ENCODE assay signal across 23 cellular contexts in genomic region chr13:93771229-93771628, GRCh38.
"Had no signal": no experiment of that assay in that cellular context is flagged by ENCODE, and none has a peak within 500 bp of the region (broad histone marks: within the 10 kb centered on the region; RNA-seq: fewer than 3 reads in every experiment).

No MANE protein-coding gene starts in this region.

- H3K9ac ChIP-seq: parathyroid adenoma had no signal

- H3K36me3 Mint-ChIP-seq: activated naive CD8-positive, alpha-beta T cell treated with anti-CD3 and anti-CD28 coated beads for 36 hours; naive thymus-derived CD8-positive, alpha-beta T cell; T-cell had no signal

- H3K4me3 Mint-ChIP-seq: activated naive CD8-positive, alpha-beta T cell treated with anti-CD3 and anti-CD28 coated beads for 36 hours; activated T-cell treated with anti-CD3 and anti-CD28 coated beads, Interleukin-2, amount 50 U/mL, for 4 hours; naive thymus-derived CD8-positive, alpha-beta T cell; stimulated activated naive CD8-positive, alpha-beta T cell treated with anti-CD3 and anti-CD28 coated beads, Interleukin-15, Interleukin-2, amounts not matched to agents 100 ng/mL and 50 ng/mL, for 24 hours; T-cell had no signal

- H3K9me3 ChIP-seq: left ventricle myocardium inferior, right lobe of liver, tibial nerve had no signal

- H3K27me3 Mint-ChIP-seq: T-cell had no signal

- DNase-seq: activated CD8-positive, alpha-beta memory T cell treated with anti-CD3 and anti-CD28 coated beads, Interleukin-2, amount 50 U/mL, for 4 hours; activated naive CD4-positive, alpha-beta T cell treated with Interleukin-2 at 50 U/mL for 16 hours; activated naive CD8-positive, alpha-beta T cell treated with anti-CD3 and anti-CD28 coated beads for 36 hours; activated T-cell treated with anti-CD3 and anti-CD28 coated beads, Interleukin-2, amount 50 U/mL, for 4 hours; cerebellar nuclear complex; cortex of kidney; effector CD4-positive, alpha-beta T cell; hippocampal formation; kidney glomerular epithelial cell; left ventricle myocardium inferior; naive thymus-derived CD8-positive, alpha-beta T cell; nucleus accumbens; right lobe of liver; stimulated activated CD4-positive, alpha-beta T cell treated with anti-CD3 and anti-CD28 coated beads, Interleukin-1b, Interleukin-23, amount 100 ng/mL, for 48 hours; substantia nigra; T-cell; T-helper 9 cell had no signal

- H3K36me3 ChIP-seq: left ventricle myocardium inferior, right lobe of liver, tibial nerve had no signal

- H2AFZ ChIP-seq: parathyroid adenoma had no signal

- ATAC-seq: activated T-cell treated with anti-CD3 and anti-CD28 coated beads, Interleukin-2, amount 50 U/mL, for 4 hours; foreskin keratinocyte; naive thymus-derived CD8-positive, alpha-beta T cell; right lobe of liver; T-cell had no signal

- H3K9me3 Mint-ChIP-seq: activated naive CD8-positive, alpha-beta T cell treated with anti-CD3 and anti-CD28 coated beads for 36 hours; activated T-cell treated with anti-CD3 and anti-CD28 coated beads, Interleukin-2, amount 50 U/mL, for 4 hours; activated T-helper 2 cell treated with anti-CD3 and anti-CD28 coated beads, Interferon-gamma antibody, Interleukin-2, Interleukin-4, amounts not matched to agents 10 μg/mL and 5 μg/mL and 100 μg/mL, durations not matched to agents 14 hours and 24 hours and 36 hours; naive thymus-derived CD8-positive, alpha-beta T cell; stimulated activated naive CD8-positive, alpha-beta T cell treated with anti-CD3 and anti-CD28 coated beads, Interleukin-15, Interleukin-2, amounts not matched to agents 100 ng/mL and 50 ng/mL, for 24 hours; T-cell had no signal

- H3K27ac ChIP-seq: foreskin keratinocyte, left ventricle myocardium inferior, parathyroid adenoma, right lobe of liver, skin epidermis, tibial nerve had no signal

- H3K27ac Mint-ChIP-seq: activated naive CD8-positive, alpha-beta T cell treated with anti-CD3 and anti-CD28 coated beads for 36 hours; activated T-helper 2 cell treated with anti-CD3 and anti-CD28 coated beads, Interferon-gamma antibody, Interleukin-2, Interleukin-4, amounts not matched to agents 10 μg/mL and 5 μg/mL and 100 μg/mL, durations not matched to agents 14 hours and 24 hours and 36 hours; naive thymus-derived CD8-positive, alpha-beta T cell; stimulated activated naive CD8-positive, alpha-beta T cell treated with anti-CD3 and anti-CD28 coated beads, Interleukin-15, Interleukin-2, amounts not matched to agents 100 ng/mL and 50 ng/mL, for 24 hours; T-cell had no signal

- H3K4me3 ChIP-seq: left ventricle myocardium inferior, right lobe of liver, skin epidermis, tibial nerve had no signal

- H3K4me1 Mint-ChIP-seq: activated naive CD8-positive, alpha-beta T cell treated with anti-CD3 and anti-CD28 coated beads for 36 hours; T-cell had no signal

- H3K4me1 ChIP-seq: foreskin keratinocyte had no signal

- H3K27me3 ChIP-seq: foreskin keratinocyte, right lobe of liver, tibial nerve had no signal
